Comparison of ENCODE assay signal across 26 cellular contexts in genomic region chr2:173947131-173947530, GRCh38. TPM values are rescaled to one million over a fixed set of nuclear protein-coding genes. Genes with fewer than 3 reads are reported as not detected.
DNase-seq lines count a peak whose midpoint lies in the region; ATAC-seq and TF ChIP-seq lines count a peak whose summit lies in the region.
"Had no signal": no experiment of that assay in that cellular context is flagged by ENCODE, and none has a peak within 500 bp of the region (broad histone marks: within the 10 kb centered on the region; RNA-seq: fewer than 3 reads in every experiment).

No MANE protein-coding gene starts in this region.

- no peak overlapping the region for H3K9ac ChIP-seq in H9 (ENCODE audit: extremely low read depth, insufficient read length, low read length)
- H3K9ac ChIP-seq: KMS-11 had no signal

- H3K79me1 ChIP-seq in H9 (ENCODE audit: insufficient read depth, low read depth, low read length, poor library complexity, severe bottlenecking) = peaks cover 3% of the 10 kb centered on the region

- peaks cover 21% of the 10 kb centered on the region; the same call in 1 of the 2 replicates for H3K79me2 ChIP-seq in H9 (ENCODE audit: insufficient read depth, low read length)

- no peak overlapping the region for H3K4ac ChIP-seq in H9 (ENCODE audit: low read depth, low read length)

- no peaks in the 10 kb centered on the region for H4K20me1 ChIP-seq in H9 (ENCODE audit: control insufficient read depth, insufficient read depth, insufficient read length)

- H3T11ph ChIP-seq in H9 (ENCODE audit: low read length) = no peak overlapping the region

- no peak for TF ChIP-seq CTCF in H9 (conservative IDR thresholded peaks at IDR 0.05)

- no peak overlapping the region for H3K27ac ChIP-seq in H9 (ENCODE audit: insufficient read length, low read depth, low read length)
- H3K27ac ChIP-seq: gastrocnemius medialis, KMS-11, left lung, stomach, tibial artery had no signal

- WGBS in H9 (ENCODE audit: extremely low coverage, insufficient read length, low lambda C conversion rate) = no CpG with 5 or more reads among the region's 3 CpGs

- H3K18ac ChIP-seq in H9 (ENCODE audit: insufficient read length, low read depth, low read length) = no peak overlapping the region

- H3K4me1 ChIP-seq in H9 (ENCODE audit: insufficient read depth, low read length) = no peaks in the 10 kb centered on the region; the same call in 1 of the 2 replicates

- no peaks in the 10 kb centered on the region for H3K23me2 ChIP-seq in H9 (ENCODE audit: insufficient read length, low read depth, low read length, poor library complexity, severe bottlenecking)

- H4K8ac ChIP-seq in H9 (replicated peaks; ENCODE audit: insufficient read length, low read depth, low read length) = no peak overlapping the region

- H3K23ac ChIP-seq in H9 (ENCODE audit: insufficient read length, low read depth, low read length) = no peak overlapping the region

- no peak for DNase-seq in activated naive CD4-positive, alpha-beta T cell treated with anti-CD3 and anti-CD28 coated beads, Interleukin-2, amount 50 U/mL, for 72 hours (ENCODE audit: low spot score in 2 of 2)
- no peak for DNase-seq in activated T-helper 2 cell treated with anti-CD3 and anti-CD28 coated beads, Interferon-gamma antibody, Interleukin-2, Interleukin-4, amounts not matched to agents 10 μg/mL and 5 μg/mL and 100 μg/mL, durations not matched to agents 14 hours and 24 hours and 36 hours (ENCODE audit: low spot score)
- DNase-seq in memory B cell (ENCODE audit: low spot score in 2 of 2) (no peak), H9 (no peak), sciatic nerve (ENCODE audit: low spot score) (no peak)
- DNase-seq in stimulated activated naive B cell treated with anti-CD40 and anti-IgM and Interleukin-4, amounts not matched to agents 10 μg/mL and 1 μg/mL and 100 μg/mL, for 72 hours = no peak
- DNase-seq: activated CD4-positive, alpha-beta T cell treated with anti-CD3 and anti-CD28 coated beads for 1 hour; activated naive CD4-positive, alpha-beta T cell; aorta; DMS79; gastrocnemius medialis; GDM1; HCEC 1CT; left lung; mesendoderm; MM.1S; NCI-H1417; NCI-H2081; NCI-H774; RPMI8226; stomach; tibial artery had no signal

- no peak overlapping the region for H3K4me2 ChIP-seq in H9 (ENCODE audit: insufficient read depth, insufficient read length, low read length)
- H3K4me2 ChIP-seq: KMS-11 had no signal

- no peak overlapping the region for H3K14ac ChIP-seq in H9 (ENCODE audit: insufficient read depth, low read length)

- no peak overlapping the region for H2BK15ac ChIP-seq in H9 (ENCODE audit: low read depth, low read length)

- H3K36me3 Mint-ChIP-seq in activated naive CD4-positive, alpha-beta T cell treated with anti-CD3 and anti-CD28 coated beads, Interleukin-2, amount 50 U/mL, for 24 hours = peaks cover 20% of the 10 kb centered on the region
- peaks cover 7 to 36% of the 10 kb centered on the region in 2 donors for H3K36me3 Mint-ChIP-seq in activated naive CD4-positive, alpha-beta T cell treated with anti-CD3 and anti-CD28 coated beads, Interleukin-2, amount 50 U/mL, for 72 hours
- peaks cover 74% of the 10 kb centered on the region for H3K36me3 Mint-ChIP-seq in activated T-helper 2 cell treated with anti-CD3 and anti-CD28 coated beads, Interferon-gamma antibody, Interleukin-2, Interleukin-4, amounts not matched to agents 10 μg/mL and 5 μg/mL and 100 μg/mL, durations not matched to agents 14 hours and 24 hours and 36 hours (ENCODE audit: low read depth)
- H3K36me3 Mint-ChIP-seq in memory B cell (peaks cover 17% of the 10 kb centered on the region), H9 (ENCODE audit: insufficient read depth in 1 of 3, low read depth in 3 of 3) (peaks cover under 1 to 8% (median 5%) of the 10 kb centered on the region in 3 experiments; a peak in 5 of 7 replicates)
- H3K36me3 Mint-ChIP-seq in stimulated activated naive B cell treated with anti-CD40 and anti-IgM and Interleukin-4, amounts not matched to agents 10 μg/mL and 1 μg/mL and 100 μg/mL, for 72 hours = peaks cover 20 to 38% of the 10 kb centered on the region in 2 donors

- H3K4me3 Mint-ChIP-seq in activated naive CD4-positive, alpha-beta T cell treated with anti-CD3 and anti-CD28 coated beads, Interleukin-2, amount 50 U/mL, for 24 hours = peak overlapping the region; percentile 51
- no peak overlapping the region for H3K4me3 Mint-ChIP-seq in activated T-helper 2 cell treated with anti-CD3 and anti-CD28 coated beads, Interferon-gamma antibody, Interleukin-2, Interleukin-4, amounts not matched to agents 10 μg/mL and 5 μg/mL and 100 μg/mL, durations not matched to agents 14 hours and 24 hours and 36 hours (ENCODE audit: low read depth)
- H3K4me3 Mint-ChIP-seq in memory B cell (no peak overlapping the region), H9 (no peak overlapping the region)
- H3K4me3 Mint-ChIP-seq in stimulated activated naive B cell treated with anti-CD40 and anti-IgM and Interleukin-4, amounts not matched to agents 10 μg/mL and 1 μg/mL and 100 μg/mL, for 72 hours = no peak overlapping the region
- H3K4me3 Mint-ChIP-seq: B cell had no signal

- H2AK5ac ChIP-seq in H9 (ENCODE audit: insufficient read length, low read length) = no peak overlapping the region

- H3K27me3 Mint-ChIP-seq in activated naive CD4-positive, alpha-beta T cell treated with anti-CD3 and anti-CD28 coated beads, Interleukin-2, amount 50 U/mL, for 24 hours = no peaks in the 10 kb centered on the region
- H3K27me3 Mint-ChIP-seq in activated T-helper 2 cell treated with anti-CD3 and anti-CD28 coated beads, Interferon-gamma antibody, Interleukin-2, Interleukin-4, amounts not matched to agents 10 μg/mL and 5 μg/mL and 100 μg/mL, durations not matched to agents 14 hours and 24 hours and 36 hours (ENCODE audit: low read depth) = no peaks in the 10 kb centered on the region
- H3K27me3 Mint-ChIP-seq in memory B cell (no peaks in the 10 kb centered on the region), H9 (ENCODE audit: low read depth) (no peaks in the 10 kb centered on the region)
- H3K27me3 Mint-ChIP-seq in stimulated activated naive B cell treated with anti-CD40 and anti-IgM and Interleukin-4, amounts not matched to agents 10 μg/mL and 1 μg/mL and 100 μg/mL, for 72 hours = no peaks in the 10 kb centered on the region
- H3K27me3 Mint-ChIP-seq: B cell had no signal

- H2BK20ac ChIP-seq in H9 (ENCODE audit: low read depth, low read length, poor library complexity, severe bottlenecking) = no peak overlapping the region

- H2BK120ac ChIP-seq in H9 (ENCODE audit: low read depth, low read length, poor library complexity, severe bottlenecking) = no peak overlapping the region

- no peaks in the 10 kb centered on the region for H3K9me3 ChIP-seq in H9 (ENCODE audit: control insufficient read depth, low read depth, low read length)
- H3K9me3 ChIP-seq: gastrocnemius medialis, left lung, stomach, tibial artery had no signal

- H3K4me1 Mint-ChIP-seq in activated naive CD4-positive, alpha-beta T cell treated with anti-CD3 and anti-CD28 coated beads, Interleukin-2, amount 50 U/mL, for 24 hours = peaks cover 92% of the 10 kb centered on the region
- peaks cover 51% of the 10 kb centered on the region for H3K4me1 Mint-ChIP-seq in activated T-helper 2 cell treated with anti-CD3 and anti-CD28 coated beads, Interferon-gamma antibody, Interleukin-2, Interleukin-4, amounts not matched to agents 10 μg/mL and 5 μg/mL and 100 μg/mL, durations not matched to agents 14 hours and 24 hours and 36 hours (ENCODE audit: low read depth)
- peaks cover 42% of the 10 kb centered on the region for H3K4me1 Mint-ChIP-seq in memory B cell
- H3K4me1 Mint-ChIP-seq in stimulated activated naive B cell treated with anti-CD40 and anti-IgM and Interleukin-4, amounts not matched to agents 10 μg/mL and 1 μg/mL and 100 μg/mL, for 72 hours = peaks cover 28 to 59% of the 10 kb centered on the region in 2 donors
- H3K4me1 Mint-ChIP-seq in H9 = peaks cover 11 to 12% of the 10 kb centered on the region in 2 experiments

- intact Hi-C loops in activated T-helper 2 cell treated with anti-CD3 and anti-CD28 coated beads, Interferon-gamma antibody, Interleukin-2, Interleukin-4, amounts not matched to agents 10 μg/mL and 5 μg/mL and 100 μg/mL, durations not matched to agents 14 hours and 24 hours and 36 hours (cut with micrococcal nuclease) = no loop called here
- intact Hi-C loops in sciatic nerve (cut with DNase I) = no loop called here

- no peak overlapping the region for H2BK5ac ChIP-seq in H9 (ENCODE audit: insufficient read length, low read length)

- H3K27ac Mint-ChIP-seq in activated naive CD4-positive, alpha-beta T cell treated with anti-CD3 and anti-CD28 coated beads, Interleukin-2, amount 50 U/mL, for 24 hours = peak overlapping the region; percentile 90
- H3K27ac Mint-ChIP-seq in activated naive CD4-positive, alpha-beta T cell treated with anti-CD3 and anti-CD28 coated beads, Interleukin-2, amount 50 U/mL, for 72 hours = peak overlapping the region in 1 of 2 donors; percentile 42
- peak overlapping the region; percentile 11 for H3K27ac Mint-ChIP-seq in activated T-helper 2 cell treated with anti-CD3 and anti-CD28 coated beads, Interferon-gamma antibody, Interleukin-2, Interleukin-4, amounts not matched to agents 10 μg/mL and 5 μg/mL and 100 μg/mL, durations not matched to agents 14 hours and 24 hours and 36 hours
- peak overlapping the region; percentile 72 for H3K27ac Mint-ChIP-seq in memory B cell
- H3K27ac Mint-ChIP-seq in stimulated activated naive B cell treated with anti-CD40 and anti-IgM and Interleukin-4, amounts not matched to agents 10 μg/mL and 1 μg/mL and 100 μg/mL, for 72 hours = no peak overlapping the region
- H3K27ac Mint-ChIP-seq in H9 = no peak overlapping the region
- H3K27ac Mint-ChIP-seq: B cell had no signal

- no peak overlapping the region for H2BK12ac ChIP-seq in H9 (ENCODE audit: insufficient read length, low read depth, low read length)

- no peak overlapping the region for H4K5ac ChIP-seq in H9 (ENCODE audit: insufficient read length, low read depth, low read length)

- no peak for ATAC-seq in activated naive CD4-positive, alpha-beta T cell treated with anti-CD3 and anti-CD28 coated beads, Interleukin-2, amount 50 U/mL, for 72 hours
- ATAC-seq in memory B cell (ENCODE audit: low read depth) (no peak), HG02938 (IDR thresholded peaks at IDR 0.05; ENCODE audit: unreplicated experiment) (no peak), sciatic nerve (no peak)
- no peak for ATAC-seq in stimulated activated naive B cell treated with anti-CD40 and anti-IgM and Interleukin-4, amounts not matched to agents 10 μg/mL and 1 μg/mL and 100 μg/mL, for 72 hours (replicated peaks)
- ATAC-seq: gastrocnemius medialis, left lung had no signal

- no peaks in the 10 kb centered on the region for H3K27me3 ChIP-seq in H9 (ENCODE audit: insufficient read depth, low read length)
- H3K27me3 ChIP-seq: gastrocnemius medialis, left lung, stomach, tibial artery had no signal

- H3K56ac ChIP-seq in H9 (ENCODE audit: insufficient read length, low read depth, low read length) = no peak overlapping the region

- H3K9me3 Mint-ChIP-seq in activated naive CD4-positive, alpha-beta T cell treated with anti-CD3 and anti-CD28 coated beads, Interleukin-2, amount 50 U/mL, for 24 hours = no peaks in the 10 kb centered on the region
- H3K9me3 Mint-ChIP-seq in activated naive CD4-positive, alpha-beta T cell treated with anti-CD3 and anti-CD28 coated beads, Interleukin-2, amount 50 U/mL, for 72 hours = no peaks in the 10 kb centered on the region
- H3K9me3 Mint-ChIP-seq in activated T-helper 2 cell treated with anti-CD3 and anti-CD28 coated beads, Interferon-gamma antibody, Interleukin-2, Interleukin-4, amounts not matched to agents 10 μg/mL and 5 μg/mL and 100 μg/mL, durations not matched to agents 14 hours and 24 hours and 36 hours = no peaks in the 10 kb centered on the region
- H3K9me3 Mint-ChIP-seq in memory B cell (no peaks in the 10 kb centered on the region), H9 (no peaks in the 10 kb centered on the region)
- H3K9me3 Mint-ChIP-seq in stimulated activated naive B cell treated with anti-CD40 and anti-IgM and Interleukin-4, amounts not matched to agents 10 μg/mL and 1 μg/mL and 100 μg/mL, for 72 hours = peaks cover 0 to 4% of the 10 kb centered on the region in 2 donors

- no peak overlapping the region for H4K91ac ChIP-seq in H9 (ENCODE audit: insufficient read length, low read depth, low read length)

- H2AFZ ChIP-seq in H9 (ENCODE audit: low read length) = no peak overlapping the region

RNA-seq across cellular contexts. Expression of gene SP3, which starts 18.0 kb away (rescaled TPM):
- 100 to 1,000 TPM in 1 of 2 donors, 10 to 100 TPM in 1; 79.1 to 161 TPM for total RNA-seq in activated naive CD4-positive, alpha-beta T cell treated with anti-CD3 and anti-CD28 coated beads, Interleukin-2, amount 50 U/mL, for 72 hours
- total RNA-seq in activated T-helper 2 cell treated with anti-CD3 and anti-CD28 coated beads, Interferon-gamma antibody, Interleukin-2, Interleukin-4, amounts not matched to agents 10 μg/mL and 5 μg/mL and 100 μg/mL, durations not matched to agents 14 hours and 24 hours and 36 hours = 104 and 105 TPM in 2 replicates
- total RNA-seq in H9 (2021) = 86.3 and 87.6 TPM in 2 replicates
- total RNA-seq in sciatic nerve = 93.5 TPM

Comparison
In these comparisons a context has a peak if more than half of its experiments do, and no peak if none do; other contexts are left out.
1. H3K27ac Mint-ChIP-seq: peak in activated naive CD4-positive, alpha-beta T cell treated with anti-CD3 and anti-CD28 coated beads, Interleukin-2, amount 50 U/mL, for 24 hours (single experiment), activated T-helper 2 cell treated with anti-CD3 and anti-CD28 coated beads, Interferon-gamma antibody, Interleukin-2, Interleukin-4, amounts not matched to agents 10 μg/mL and 5 μg/mL and 100 μg/mL, durations not matched to agents 14 hours and 24 hours and 36 hours (single experiment) and memory B cell (single experiment); none in stimulated activated naive B cell treated with anti-CD40 and anti-IgM and Interleukin-4, amounts not matched to agents 10 μg/mL and 1 μg/mL and 100 μg/mL, for 72 hours (single experiment) and H9 (0 of 3).